ENCODE assay signal across 1 cellular context in genomic region chr3:58246148-58247051, GRCh38.
A peak's percentile ranks its signal among the peaks of the same experiment; 100 is the strongest.
TF ChIP-seq lines count a peak whose summit lies in the region.

No MANE protein-coding gene starts in this region.

TF ChIP-seq in liver, 16 proteins besides CTCF, POLR2A, EP300 and RAD21 (continued from another document):
- TF ChIP-seq, protein P1, sequence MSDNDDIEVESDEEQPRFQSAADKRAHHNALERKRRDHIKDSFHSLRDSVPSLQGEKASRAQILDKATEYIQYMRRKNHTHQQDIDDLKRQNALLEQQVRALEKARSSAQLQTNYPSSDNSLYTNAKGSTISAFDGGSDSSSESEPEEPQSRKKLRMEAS (IDR thresholded peaks at IDR 0.05), result peak; percentile 48
